Comparison of ENCODE assay signal across 14 cellular contexts in the genomic region with DNA sequence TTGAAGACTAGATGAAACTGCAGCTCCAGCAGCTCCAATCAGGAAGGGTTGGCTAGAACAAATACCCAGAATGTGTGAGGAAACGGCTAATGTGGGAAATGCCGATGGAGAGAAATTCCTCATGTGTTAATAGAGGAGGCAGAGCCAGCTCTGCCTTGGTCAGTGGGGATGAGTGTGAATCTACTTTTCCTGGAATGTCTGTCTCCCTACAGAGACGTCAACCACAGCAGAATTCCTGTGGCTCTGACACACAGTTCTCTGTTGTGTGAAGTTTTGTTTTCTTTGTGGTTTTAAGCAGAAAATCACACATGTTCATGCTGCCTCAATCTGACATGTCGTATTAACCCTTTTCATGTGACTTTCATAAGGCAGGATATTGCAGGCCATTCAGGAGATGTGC.
A peak's percentile ranks its signal among the peaks of the same experiment; 100 is the strongest.
DNase-seq lines count a peak whose midpoint lies in the region; ATAC-seq and TF ChIP-seq lines count a peak whose summit lies in the region.
"Had no signal": no experiment of that assay in that cellular context is flagged by ENCODE, and none has a peak within 500 bp of the region (broad histone marks: within the 10 kb centered on the region; RNA-seq: fewer than 3 reads in every experiment).

No MANE protein-coding gene starts in this region.

- POLR2A ChIA-PET in WTC11 (lab: Charles Lee) = no interaction called here

- no peak for TF ChIP-seq POLR2A in esophagus squamous epithelium (IDR thresholded peaks at IDR 0.05)

- H3K36me3 Mint-ChIP-seq in WTC11 (no peaks in the 10 kb centered on the region), T-helper 17 cell (ENCODE audit: low read depth) (no peaks in the 10 kb centered on the region)

- 35 to 48% methylated on average over 4 of the region's 4 CpGs for WGBS in esophagus squamous epithelium, 2 donors

- peak; percentile 53 for DNase-seq in HFF-Myc (ENCODE audit: extremely low read depth, low read depth)
- DNase-seq in WTC11 (ENCODE audit: low spot score) = peak; percentile 23
- peak; percentile 48 to 69 for DNase-seq in foreskin fibroblast
- DNase-seq in T-helper 17 cell = no peak
- DNase-seq in NCI-H2029 treated with DMSO at 0.1 percent for 48 hours (lab: John Stamatoyannopoulos, UW) = no peak
- no peak for DNase-seq in esophagus squamous epithelium (lab: John Stamatoyannopoulos, UW)
- DNase-seq: activated gamma-delta T cell, GOT3, NCI-H1417 treated with DMSO at 0.1 percent for 48 hours, upper lobe of left lung had no signal

- no peak overlapping the region for H3K4me3 ChIP-seq in HFF-Myc (replicated peaks; ENCODE audit: low read depth, low read length)
- H3K4me3 ChIP-seq in foreskin fibroblast (ENCODE audit: low read depth in 1 of 2, low read length in 2 of 2) = no peak overlapping the region
- H3K4me3 ChIP-seq in skeletal muscle satellite cell (ENCODE audit: low read length) = no peak overlapping the region
- no peak overlapping the region for H3K4me3 ChIP-seq in esophagus squamous epithelium
- H3K4me3 ChIP-seq: prostate gland, upper lobe of left lung had no signal

- H3K4me1 Mint-ChIP-seq in WTC11 (peaks cover 28% of the 10 kb centered on the region), T-helper 17 cell (no peaks in the 10 kb centered on the region)

- peak overlapping the region; percentile 32 for H3K9ac ChIP-seq in skeletal muscle satellite cell (ENCODE audit: low read depth, low read length)

- no peak overlapping the region for H3K27ac ChIP-seq in esophagus squamous epithelium
- H3K27ac ChIP-seq: prostate gland, upper lobe of left lung had no signal

- H3K27me3 ChIP-seq in skeletal muscle satellite cell (ENCODE audit: control insufficient read depth, insufficient read depth, low read length) (no peaks in the 10 kb centered on the region), esophagus squamous epithelium (no peaks in the 10 kb centered on the region)
- H3K27me3 ChIP-seq: upper lobe of left lung had no signal

- H3K4me3 Mint-ChIP-seq in WTC11 = no peak overlapping the region
- H3K4me3 Mint-ChIP-seq in T-helper 17 cell = no peak overlapping the region

- no peak for TF ChIP-seq CTCF in HFF-Myc (IDR thresholded peaks at IDR 0.05; ENCODE audit: low read depth, low read length, missing control alignments)
- no peak for TF ChIP-seq CTCF in WTC11 (IDR thresholded peaks at IDR 0.05)
- TF ChIP-seq CTCF in foreskin fibroblast (IDR thresholded peaks at IDR 0.05; ENCODE audit: low read depth, low read length) = no peak
- TF ChIP-seq CTCF in esophagus squamous epithelium (IDR thresholded peaks at IDR 0.05) = no peak

- H3K27ac Mint-ChIP-seq in WTC11 (peak overlapping the region; percentile 43; the same call in 1 of the 2 replicates), T-helper 17 cell (no peak overlapping the region)

- H3K4me1 ChIP-seq in skeletal muscle satellite cell (ENCODE audit: control insufficient read depth, insufficient read depth, low read length) (peaks cover 24% of the 10 kb centered on the region), esophagus squamous epithelium (peaks cover 0 to 26% (median 8%) of the 10 kb centered on the region in 3 donors)
- H3K4me1 ChIP-seq: prostate gland, upper lobe of left lung had no signal

- intact Hi-C loops in esophagus squamous epithelium (cut with DNase I) = no loop called here

- H3K27me3 Mint-ChIP-seq in WTC11 (ENCODE audit: low read depth) (no peaks in the 10 kb centered on the region), T-helper 17 cell (no peaks in the 10 kb centered on the region)

- no peaks in the 10 kb centered on the region for H3K9me3 Mint-ChIP-seq in WTC11

- CTCF ChIA-PET in WTC11 (lab: Charles Lee) = interaction anchor here (0.5 kb wide), 1 partner anchor 519 kb away, joined by 3 read pairs; no protein-coding TSS in a partner anchor

- peak overlapping the region; percentile 56 for H3K4me2 ChIP-seq in skeletal muscle satellite cell (ENCODE audit: low read length)

- ATAC-seq in WTC11 (peak; percentile 91), GM18517 (IDR thresholded peaks at IDR 0.05; ENCODE audit: unreplicated experiment) (no peak), T-helper 17 cell (no peak)
- ATAC-seq: left lobe of liver had no signal

- H3K36me3 ChIP-seq in skeletal muscle satellite cell (ENCODE audit: insufficient read depth, low read length) (no peaks in the 10 kb centered on the region), esophagus squamous epithelium (no peaks in the 10 kb centered on the region)
- H3K36me3 ChIP-seq: prostate gland, upper lobe of left lung had no signal

- H3K9me3 ChIP-seq in skeletal muscle satellite cell (replicated peaks; ENCODE audit: low read length) = no peaks in the 10 kb centered on the region
- no peaks in the 10 kb centered on the region for H3K9me3 ChIP-seq in T-helper 17 cell (ENCODE audit: control insufficient read depth, low read length, poor library complexity, severe bottlenecking)
- no peaks in the 10 kb centered on the region for H3K9me3 ChIP-seq in esophagus squamous epithelium
- H3K9me3 ChIP-seq: prostate gland, upper lobe of left lung had no signal

TF ChIP-seq in WTC11, 78 proteins besides CTCF, POLR2A, EP300 and RAD21 (continues in another document):
- TF ChIP-seq JUN (CRISPR knock-in tag; IDR thresholded peaks at IDR 0.05) (no peak), EMX1 (CRISPR knock-in tag; IDR thresholded peaks at IDR 0.05) (no peak), MXD4 (CRISPR knock-in tag; IDR thresholded peaks at IDR 0.05; ENCODE audit: borderline replicate concordance) (no peak), JAZF1 (CRISPR knock-in tag; IDR thresholded peaks at IDR 0.05) (no peak), FOXJ3 (CRISPR knock-in tag; IDR thresholded peaks at IDR 0.05; ENCODE audit: borderline replicate concordance) (no peak), ZNF317 (CRISPR knock-in tag; IDR thresholded peaks at IDR 0.05; ENCODE audit: borderline replicate concordance, low read depth) (no peak), NFE2L1 (CRISPR knock-in tag; IDR thresholded peaks at IDR 0.05) (no peak), SP1 (CRISPR knock-in tag; conservative IDR thresholded peaks at IDR 0.05) (no peak), ZNF416 (CRISPR knock-in tag; IDR thresholded peaks at IDR 0.05) (no peak)
- TF ChIP-seq, protein P1, sequence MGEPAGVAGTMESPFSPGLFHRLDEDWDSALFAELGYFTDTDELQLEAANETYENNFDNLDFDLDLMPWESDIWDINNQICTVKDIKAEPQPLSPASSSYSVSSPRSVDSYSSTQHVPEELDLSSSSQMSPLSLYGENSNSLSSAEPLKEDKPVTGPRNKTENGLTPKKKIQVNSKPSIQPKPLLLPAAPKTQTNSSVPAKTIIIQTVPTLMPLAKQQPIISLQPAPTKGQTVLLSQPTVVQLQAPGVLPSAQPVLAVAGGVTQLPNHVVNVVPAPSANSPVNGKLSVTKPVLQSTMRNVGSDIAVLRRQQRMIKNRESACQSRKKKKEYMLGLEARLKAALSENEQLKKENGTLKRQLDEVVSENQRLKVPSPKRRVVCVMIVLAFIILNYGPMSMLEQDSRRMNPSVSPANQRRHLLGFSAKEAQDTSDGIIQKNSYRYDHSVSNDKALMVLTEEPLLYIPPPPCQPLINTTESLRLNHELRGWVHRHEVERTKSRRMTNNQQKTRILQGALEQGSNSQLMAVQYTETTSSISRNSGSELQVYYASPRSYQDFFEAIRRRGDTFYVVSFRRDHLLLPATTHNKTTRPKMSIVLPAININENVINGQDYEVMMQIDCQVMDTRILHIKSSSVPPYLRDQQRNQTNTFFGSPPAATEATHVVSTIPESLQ (CRISPR knock-in tag; IDR thresholded peaks at IDR 0.05) = no peak
- TF ChIP-seq, protein P2, sequence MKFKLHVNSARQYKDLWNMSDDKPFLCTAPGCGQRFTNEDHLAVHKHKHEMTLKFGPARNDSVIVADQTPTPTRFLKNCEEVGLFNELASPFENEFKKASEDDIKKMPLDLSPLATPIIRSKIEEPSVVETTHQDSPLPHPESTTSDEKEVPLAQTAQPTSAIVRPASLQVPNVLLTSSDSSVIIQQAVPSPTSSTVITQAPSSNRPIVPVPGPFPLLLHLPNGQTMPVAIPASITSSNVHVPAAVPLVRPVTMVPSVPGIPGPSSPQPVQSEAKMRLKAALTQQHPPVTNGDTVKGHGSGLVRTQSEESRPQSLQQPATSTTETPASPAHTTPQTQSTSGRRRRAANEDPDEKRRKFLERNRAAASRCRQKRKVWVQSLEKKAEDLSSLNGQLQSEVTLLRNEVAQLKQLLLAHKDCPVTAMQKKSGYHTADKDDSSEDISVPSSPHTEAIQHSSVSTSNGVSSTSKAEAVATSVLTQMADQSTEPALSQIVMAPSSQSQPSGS (CRISPR knock-in tag; IDR thresholded peaks at IDR 0.05; ENCODE audit: borderline replicate concordance, low read depth) = no peak
- TF ChIP-seq, protein P3, sequence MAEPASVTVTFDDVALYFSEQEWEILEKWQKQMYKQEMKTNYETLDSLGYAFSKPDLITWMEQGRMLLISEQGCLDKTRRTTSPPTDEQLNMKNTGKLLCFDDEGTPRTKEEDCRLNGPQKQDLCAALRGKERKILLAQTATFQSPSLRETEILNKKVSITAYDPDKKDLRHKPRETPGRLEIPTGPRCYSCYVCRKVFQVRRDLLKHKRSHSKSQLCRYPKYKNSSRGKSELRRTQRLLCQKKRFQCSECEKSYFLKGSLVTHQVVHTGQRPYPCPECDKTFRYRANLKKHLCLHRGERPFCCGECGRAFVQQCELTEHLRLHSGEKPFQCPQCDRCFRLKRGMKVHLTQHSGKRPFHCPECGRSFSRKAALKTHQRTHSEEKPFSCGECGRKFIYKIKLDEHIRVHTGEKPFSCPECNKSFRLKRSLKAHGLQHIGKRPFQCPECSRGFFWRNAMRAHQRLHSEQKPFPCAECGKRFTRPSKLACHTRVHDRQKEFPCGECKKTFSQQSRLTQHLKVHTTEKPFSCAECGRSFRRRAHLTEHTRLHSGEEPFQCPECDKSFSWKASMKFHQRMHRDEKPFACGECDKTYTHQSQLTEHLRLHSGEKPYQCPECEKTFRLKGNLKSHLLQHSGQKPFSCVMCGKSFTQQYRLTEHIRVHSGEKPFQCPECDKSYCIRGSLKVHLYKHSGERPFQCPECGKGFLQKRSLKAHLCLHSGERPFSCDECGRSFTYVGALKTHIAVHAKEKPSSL (CRISPR knock-in tag; conservative IDR thresholded peaks at IDR 0.05) = no peak

Comparison
In these comparisons a context has a peak if more than half of its experiments do, and no peak if none do; other contexts are left out.
1. DNase-seq: peak in HFF-Myc (single experiment), WTC11 (single experiment) and foreskin fibroblast (2 of 2); none in T-helper 17 cell (0 of 3), NCI-H2029 treated with DMSO at 0.1 percent for 48 hours (single experiment) and esophagus squamous epithelium (single experiment).